In the genomic region with DNA sequence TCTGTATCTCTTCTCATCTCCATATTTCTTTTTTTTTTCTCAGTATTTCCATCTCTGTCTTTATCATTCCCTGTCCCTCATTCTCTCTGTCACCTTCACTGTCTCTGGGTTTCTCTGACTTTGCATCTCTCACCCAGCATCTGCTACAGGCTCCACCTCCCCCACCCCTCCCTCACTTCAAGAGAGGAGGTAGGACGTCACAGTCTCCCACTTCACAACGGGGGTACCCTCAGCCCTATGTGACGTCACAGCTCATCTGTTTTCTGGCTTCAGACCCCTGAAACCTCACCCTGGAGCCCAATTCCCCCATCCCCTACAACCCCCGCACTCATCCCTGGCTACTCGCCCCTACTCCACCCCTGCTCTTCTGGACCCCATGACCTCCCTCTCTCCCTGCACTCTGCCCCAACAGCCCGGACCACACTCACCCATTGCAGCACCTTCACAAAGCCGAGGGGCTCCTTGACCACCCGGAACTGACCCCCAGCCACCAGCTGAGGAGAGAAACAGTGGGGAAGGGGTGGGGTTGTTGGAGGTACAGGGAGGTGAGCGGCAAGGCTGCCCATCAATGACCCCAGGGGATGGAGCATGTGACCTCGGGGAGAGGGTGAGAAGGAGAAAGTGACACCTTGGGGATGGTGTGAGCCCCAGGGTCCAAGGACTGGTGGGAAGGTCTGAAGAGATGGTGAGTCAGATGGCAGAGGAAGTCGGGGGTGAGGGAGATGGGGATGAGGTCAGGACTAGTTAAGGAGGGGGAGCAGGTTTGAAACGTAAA, we compare ENCODE assay signal across 14 cellular contexts. TPM values are rescaled to one million over a fixed set of nuclear protein-coding genes. Genes with fewer than 3 reads are reported as not detected.
DNase-seq lines count a peak whose midpoint lies in the region; ATAC-seq and TF ChIP-seq lines count a peak whose summit lies in the region.
"Had no signal": no experiment of that assay in that cellular context is flagged by ENCODE, and none has a peak within 500 bp of the region (broad histone marks: within the 10 kb centered on the region; RNA-seq: fewer than 3 reads in every experiment).

No MANE protein-coding gene starts in this region.

- peaks cover 19% of the 10 kb centered on the region for H3K4me1 ChIP-seq in DND-41 (ENCODE audit: insufficient read depth, low read length)
- no peaks in the 10 kb centered on the region for H3K4me1 ChIP-seq in HUES64 (ENCODE audit: insufficient read depth, low read length)
- peaks cover 15% of the 10 kb centered on the region for H3K4me1 ChIP-seq in body of pancreas

- DNase-seq in DND-41 (no peak), glutamatergic neuron (peak; percentile 25), body of pancreas (no peak), NCI-H2029 (lab: John Stamatoyannopoulos, UW) (no peak), GOT3 (lab: John Stamatoyannopoulos, UW) (no peak)
- DNase-seq: activated naive CD4-positive, alpha-beta T cell treated with Interleukin-2 at 50 U/mL for 16 hours; left ventricle myocardium superior; NCI-H2171 treated with DMSO at 0.1 percent for 48 hours; tibial artery had no signal

- no peaks in the 10 kb centered on the region for H3K27me3 ChIP-seq in DND-41 (ENCODE audit: insufficient read depth, low read length, poor library complexity)
- H3K27me3 ChIP-seq in HUES64 (ENCODE audit: insufficient read depth, low read length): peaks cover 8% of the 10 kb centered on the region; the same call in 1 of the 2 replicates
- H3K27me3 ChIP-seq in body of pancreas: no peaks in the 10 kb centered on the region
- H3K27me3 ChIP-seq: tibial artery had no signal

- H3K4me3 ChIP-seq in DND-41 (ENCODE audit: low read depth in 1 of 2, low read length in 2 of 2) (no peak overlapping the region), HUES64 (ENCODE audit: low read length) (peak overlapping the region; percentile 49), body of pancreas (no peak overlapping the region)
- H3K4me3 ChIP-seq: GM12878 had no signal

- peak overlapping the region; percentile 95 for H3K4me3 Mint-ChIP-seq in glutamatergic neuron (ENCODE audit: unreplicated experiment)

- H3K27ac ChIP-seq in DND-41 (ENCODE audit: low read length): no peak overlapping the region
- H3K27ac ChIP-seq in HUES64 (ENCODE audit: low read depth, low read length): no peak overlapping the region
- no peak overlapping the region for H3K27ac ChIP-seq in body of pancreas
- H3K27ac ChIP-seq: RWPE1 had no signal

- H3K9me3 ChIP-seq in DND-41 (ENCODE audit: insufficient read depth, low read length, severe bottlenecking): no peaks in the 10 kb centered on the region
- no peaks in the 10 kb centered on the region for H3K9me3 ChIP-seq in HUES64 (ENCODE audit: insufficient read depth, low read depth, low read length)
- no peaks in the 10 kb centered on the region for H3K9me3 ChIP-seq in body of pancreas
- H3K9me3 ChIP-seq: tibial artery had no signal

- H3K79me2 ChIP-seq in DND-41 (ENCODE audit: insufficient read depth, low read length): no peaks in the 10 kb centered on the region

- peak overlapping the region; percentile 75; the same call in 1 of the 2 replicates for H3K4me2 ChIP-seq in DND-41 (ENCODE audit: insufficient read depth, low read length)

- H3K27ac Mint-ChIP-seq in glutamatergic neuron (ENCODE audit: unreplicated experiment): peak overlapping the region; percentile 98

- TF ChIP-seq CTCF in DND-41 (IDR thresholded peaks at IDR 0.05; ENCODE audit: borderline replicate concordance, extremely low read depth, low read length, poor library complexity, severe bottlenecking) (no peak), glutamatergic neuron (IDR thresholded peaks at IDR 0.05; ENCODE audit: partially characterized antibody, unreplicated experiment) (no peak), body of pancreas (IDR thresholded peaks at IDR 0.05) (no peak)

- peaks cover 12% of the 10 kb centered on the region for H3K9me3 Mint-ChIP-seq in glutamatergic neuron (ENCODE audit: unreplicated experiment)

- peaks cover 8% of the 10 kb centered on the region for H3K36me3 Mint-ChIP-seq in glutamatergic neuron (ENCODE audit: unreplicated experiment)

- peaks cover 14% of the 10 kb centered on the region for H3K27me3 Mint-ChIP-seq in glutamatergic neuron (ENCODE audit: unreplicated experiment)

- ATAC-seq in DND-41 (ENCODE audit: insufficient read depth, low read depth): no peak
- no peak for ATAC-seq in body of pancreas
- ATAC-seq: GM12878 had no signal

- intact Hi-C loops in body of pancreas (cut with DNase I): no loop called here

- H3K4me1 Mint-ChIP-seq in glutamatergic neuron (ENCODE audit: low read depth, unreplicated experiment): peaks cover 16% of the 10 kb centered on the region

- H3K36me3 ChIP-seq in DND-41 (ENCODE audit: insufficient read depth, low read length) (no peaks in the 10 kb centered on the region), HUES64 (ENCODE audit: insufficient read depth, low read length) (no peaks in the 10 kb centered on the region), body of pancreas (replicated peaks in 1 of 2; ENCODE audit: insufficient read depth in 1 of 2, low read depth in 2 of 2) (no peaks in the 10 kb centered on the region)
- H3K36me3 ChIP-seq: tibial artery had no signal

- H4K20me1 ChIP-seq in DND-41 (ENCODE audit: insufficient read depth, low read length): no peaks in the 10 kb centered on the region

- 24% methylated on average over 11 of the region's 12 CpGs for WGBS in HUES64
- WGBS in body of pancreas, 2 donors: 24 to 32% methylated on average over 10 of the region's 12 CpGs

- H3K9ac ChIP-seq in DND-41 (ENCODE audit: low read depth, low read length) (no peak overlapping the region), HUES64 (ENCODE audit: low read depth, low read length) (no peak overlapping the region)

- no peak overlapping the region for H2AFZ ChIP-seq in DND-41 (ENCODE audit: low read depth, low read length)

- TF ChIP-seq POLR2A in body of pancreas (IDR thresholded peaks at IDR 0.05): no peak

RNA-seq across cellular contexts. Expression of a gene that starts 1.3 kb away (rescaled TPM):
- 3.6 TPM for polyA plus RNA-seq in HUES64 (2013, experiment 1 of 2)
- 3.9 TPM for polyA plus RNA-seq in HUES64 (2013, experiment 2 of 2)
- total RNA-seq in glutamatergic neuron (ENCODE audit: unreplicated experiment): 291 TPM
- total RNA-seq in body of pancreas: 1 to 10 TPM; 5.4 to 6.6 TPM

RNA-seq across cellular contexts. Expression of a gene that starts 12.6 kb away (rescaled TPM):
- 5.7 TPM for polyA plus RNA-seq in HUES64 (2013, experiment 1 of 2)
- polyA plus RNA-seq in HUES64 (2013, experiment 2 of 2): 5.5 TPM
- total RNA-seq in glutamatergic neuron (ENCODE audit: unreplicated experiment) (1.6 TPM), body of pancreas (10 to 100 TPM in 1 of 2 donors, 1 to 10 TPM in 1; 7.5 to 13.2 TPM)

RNA-seq across cellular contexts. Expression of a gene that starts 27.0 kb away (rescaled TPM):
- 2.8 TPM for polyA plus RNA-seq in HUES64 (2013, experiment 1 of 2)
- polyA plus RNA-seq in HUES64 (2013, experiment 2 of 2): 3.8 TPM
- total RNA-seq in glutamatergic neuron (ENCODE audit: unreplicated experiment) (12.2 TPM), body of pancreas (10 to 100 TPM; 19.4 to 30.1 TPM)

RNA-seq across cellular contexts. Expression of a gene that starts 34.4 kb away (rescaled TPM):
- 0.15 TPM for polyA plus RNA-seq in HUES64 (2013, experiment 1 of 2)
- polyA plus RNA-seq in HUES64 (2013, experiment 2 of 2): 0.19 TPM
- 0.47 TPM for total RNA-seq in glutamatergic neuron (ENCODE audit: unreplicated experiment)
- under 1 TPM in 1 of 2 donors, not detected in 1; 0.26 TPM for total RNA-seq in body of pancreas
- total RNA-seq: LHCN-M2, pulmonary artery endothelial cell had no signal

RNA-seq across cellular contexts. Expression of a gene that starts 36.2 kb away (rescaled TPM):
- 0.20 TPM for polyA plus RNA-seq in HUES64 (2013, experiment 1 of 2)
- 0.57 TPM for polyA plus RNA-seq in HUES64 (2013, experiment 2 of 2)
- total RNA-seq in glutamatergic neuron (ENCODE audit: unreplicated experiment): 2.7 TPM
- total RNA-seq in body of pancreas: 10 to 100 TPM; 13.2 to 40.9 TPM

Comparison
In these comparisons a context has a peak if more than half of its experiments do, and no peak if none do; other contexts are left out.
1. RNA of a gene that starts 1.3 kb away (total RNA-seq): 291 TPM in glutamatergic neuron (single experiment); 5.4 to 6.6 TPM in body of pancreas; every median in the first group is over 10 times any median in the second.